In the genomic region with DNA sequence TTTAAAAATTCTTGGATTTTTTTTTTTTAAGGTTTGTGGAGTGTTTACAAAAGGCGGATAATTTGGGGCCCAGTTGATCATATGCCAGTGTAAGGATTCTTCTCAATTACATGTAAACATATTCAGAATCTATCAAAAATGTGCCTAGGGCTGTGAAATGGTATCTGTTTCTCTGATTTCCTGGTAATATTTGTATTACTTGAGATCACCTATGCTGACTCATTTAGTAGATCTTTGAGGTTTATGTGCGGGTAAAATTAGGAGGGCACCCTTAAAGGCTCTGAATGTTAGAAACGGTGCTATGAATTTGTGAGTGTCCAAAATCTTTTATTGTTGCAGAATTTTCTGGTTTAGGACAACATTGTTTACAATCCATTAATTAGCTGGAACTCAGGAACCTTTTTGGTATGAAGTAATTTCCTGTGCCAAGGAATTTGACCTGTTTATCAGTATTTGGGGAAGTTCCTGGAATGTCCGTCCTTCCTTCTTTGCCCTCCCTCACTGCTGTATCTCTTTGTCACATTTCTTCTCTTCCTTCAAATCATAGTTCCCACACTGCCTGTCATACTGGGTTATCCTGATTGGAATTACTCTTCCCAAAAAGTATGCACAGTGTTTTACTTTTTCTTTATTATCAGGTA, we compare ENCODE assay signal across 13 cellular contexts.
DNase-seq lines count a peak whose midpoint lies in the region; ATAC-seq and FAIRE-seq lines count a peak whose summit lies in the region.
"Had no signal": no experiment of that assay in that cellular context is flagged by ENCODE, and none has a peak within 500 bp of the region (broad histone marks: within the 10 kb centered on the region; RNA-seq: fewer than 3 reads in every experiment).

No MANE protein-coding gene starts in this region.

- H3K27ac ChIP-seq in right cardiac atrium (ENCODE audit: low read length) (peak overlapping the region; percentile 47), mesenchymal stem cell (ENCODE audit: low read length, poor library complexity, severe bottlenecking) (peak overlapping the region; percentile 35)

- no peak overlapping the region for H3K4me2 ChIP-seq in mesenchymal stem cell (ENCODE audit: low read length, poor library complexity, severe bottlenecking)

- FAIRE-seq in GM19239 (lab: Jason Lieb, UNC): no peak
- FAIRE-seq: H1, urothelium cell line had no signal

- H3K79me1 ChIP-seq in mesenchymal stem cell (replicated peaks; ENCODE audit: low read length, poor library complexity, severe bottlenecking): peaks cover 19% of the 10 kb centered on the region

- H3K4ac ChIP-seq in mesenchymal stem cell (ENCODE audit: low read depth in 1 of 2, low read length in 2 of 2): no peak overlapping the region

- H2AK5ac ChIP-seq in mesenchymal stem cell (ENCODE audit: low read length, severe bottlenecking): no peak overlapping the region

- no peaks in the 10 kb centered on the region for H3K9me3 ChIP-seq in right cardiac atrium (ENCODE audit: control insufficient read depth, low read length)
- peaks cover 20% of the 10 kb centered on the region for H3K9me3 ChIP-seq in mesenchymal stem cell (ENCODE audit: control insufficient read depth, low read length)
- H3K9me3 ChIP-seq: BE2C had no signal

- no peak overlapping the region for H3K9ac ChIP-seq in mesenchymal stem cell (ENCODE audit: low read length)

- H3K18ac ChIP-seq in mesenchymal stem cell (ENCODE audit: low read depth in 1 of 2, low read length in 2 of 2): no peak overlapping the region

- no peak overlapping the region for H2AFZ ChIP-seq in mesenchymal stem cell (ENCODE audit: low read depth, low read length)

- 33% methylated on average over 4 of the region's 4 CpGs for WGBS in right cardiac atrium
- 36% methylated on average over 4 of the region's 4 CpGs for WGBS in mesenchymal stem cell

- H3K14ac ChIP-seq in mesenchymal stem cell (ENCODE audit: low read length in 2 of 2): no peak overlapping the region

- H2BK12ac ChIP-seq in mesenchymal stem cell (ENCODE audit: low read length in 2 of 2): no peak overlapping the region

- peaks cover 15% of the 10 kb centered on the region for H3K4me1 ChIP-seq in right cardiac atrium (ENCODE audit: control insufficient read depth, insufficient read depth, low read length)
- peaks cover 8% of the 10 kb centered on the region for H3K4me1 ChIP-seq in mesenchymal stem cell (ENCODE audit: control insufficient read depth, insufficient read depth, low read depth, low read length)

- H3K27me3 ChIP-seq in right cardiac atrium (ENCODE audit: control insufficient read depth, insufficient read depth) (no peaks in the 10 kb centered on the region), mesenchymal stem cell (ENCODE audit: control insufficient read depth in 1 of 2, insufficient read depth in 1 of 2, low read length in 2 of 2) (no peaks in the 10 kb centered on the region)
- H3K27me3 ChIP-seq: BE2C had no signal

- no peak overlapping the region for H3K23ac ChIP-seq in mesenchymal stem cell (ENCODE audit: low read length in 2 of 2)

- H2BK15ac ChIP-seq in mesenchymal stem cell (ENCODE audit: low read depth, poor library complexity, severe bottlenecking): no peak overlapping the region

- intact Hi-C loops in right cardiac atrium (cut with DNase I): loop anchor here in 2 of 4 donors (5.0 to 10.0 kb wide), 2 partner anchors 124 to 132 kb away; partner anchors contain the start of gene TANC1 (in 1 of the 2)
- intact Hi-C loops in left ventricle myocardium superior (cut with micrococcal nuclease): no loop called here
- intact Hi-C loops in sciatic nerve (cut with DNase I): no loop called here

- ATAC-seq in right cardiac atrium (no peak), left ventricle myocardium superior (no peak), HG02623 (IDR thresholded peaks at IDR 0.05; ENCODE audit: unreplicated experiment) (no peak), sciatic nerve (no peak)

- peaks cover 6 to 7% of the 10 kb centered on the region in 2 experiments for H3K36me3 ChIP-seq in mesenchymal stem cell (ENCODE audit: control insufficient read depth in 1 of 2, insufficient read depth in 2 of 2, low read depth in 1 of 2, low read length in 2 of 2)
- H3K36me3 ChIP-seq: BE2C had no signal

- no peak overlapping the region for H4K8ac ChIP-seq in mesenchymal stem cell (ENCODE audit: low read length)

- H4K91ac ChIP-seq in mesenchymal stem cell (ENCODE audit: low read length): no peak overlapping the region

- DNase-seq in right cardiac atrium (no peak), left ventricle myocardium superior (no peak), astrocyte of the hippocampus (ENCODE audit: low read depth, low spot score) (peak; percentile 46), mesenchymal stem cell (peak; percentile 46), sciatic nerve (ENCODE audit: low spot score) (no peak), NCI-H345 treated with DMSO at 0.1 percent for 48 hours (lab: John Stamatoyannopoulos, UW; ENCODE audit: unreplicated experiment) (no peak), GM19239 (ENCODE audit: insufficient read length, low spot score) (no peak)
- DNase-seq: activated CD4-positive, alpha-beta memory T cell treated with anti-CD3 and anti-CD28 coated beads for 36 hours; BE2C; NCI-H2029 treated with DMSO at 0.1 percent for 48 hours had no signal

- no peak overlapping the region for H3K4me3 ChIP-seq in right cardiac atrium (ENCODE audit: low read length)
- no peak overlapping the region for H3K4me3 ChIP-seq in mesenchymal stem cell (ENCODE audit: insufficient read depth in 1 of 2, low read depth in 1 of 2, low read length in 2 of 2)

- H2BK120ac ChIP-seq in mesenchymal stem cell (ENCODE audit: low read depth, low read length): no peak overlapping the region

- H2BK5ac ChIP-seq in mesenchymal stem cell (ENCODE audit: low read depth, low read length, poor library complexity, severe bottlenecking): no peak overlapping the region

Comparison
In these comparisons a context has a peak if more than half of its experiments do, and no peak if none do; other contexts are left out.
1. DNase-seq: peak in astrocyte of the hippocampus (single experiment) and mesenchymal stem cell (single experiment); none in right cardiac atrium (0 of 3), left ventricle myocardium superior (single experiment), sciatic nerve (single experiment), NCI-H345 treated with DMSO at 0.1 percent for 48 hours (single experiment) and GM19239 (single experiment).